Comparison of ENCODE assay signal across 30 cellular contexts in the genomic region with DNA sequence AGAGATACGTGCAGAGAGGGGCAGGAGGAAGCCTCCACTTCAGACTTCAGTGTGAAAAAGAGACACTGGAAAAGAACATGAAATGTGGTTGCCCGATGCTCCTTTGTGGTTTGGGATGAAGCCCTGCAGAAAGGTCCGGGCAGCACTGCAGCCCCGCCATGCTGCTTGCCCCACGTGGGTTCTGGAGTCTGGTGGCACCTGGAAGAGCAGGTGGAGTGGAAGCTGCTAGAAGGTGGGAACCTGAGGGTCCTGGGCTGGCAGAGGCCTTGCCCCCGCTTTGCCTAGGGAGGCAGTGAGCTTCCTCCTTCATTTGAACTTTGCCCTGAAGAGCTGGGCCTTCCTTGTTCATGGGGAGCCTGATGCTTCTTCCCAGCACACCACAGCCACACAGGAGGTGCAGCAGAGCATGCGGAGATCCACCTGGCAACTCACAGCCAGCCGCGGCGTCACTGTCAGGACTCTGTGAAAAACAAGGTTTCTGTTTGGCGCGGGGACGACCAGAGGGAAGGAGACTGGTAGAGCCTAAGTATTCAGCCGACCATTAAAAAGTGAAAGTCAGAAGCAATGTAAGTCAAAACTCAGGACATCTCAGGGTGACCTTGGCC. TPM values are rescaled to one million over a fixed set of nuclear protein-coding genes. Genes with fewer than 3 reads are reported as not detected.
DNase-seq lines count a peak whose midpoint lies in the region; TF ChIP-seq lines count a peak whose summit lies in the region.
"Had no signal": no experiment of that assay in that cellular context is flagged by ENCODE, and none has a peak within 500 bp of the region (broad histone marks: within the 10 kb centered on the region; RNA-seq: fewer than 3 reads in every experiment).

No MANE protein-coding gene starts in this region.

- no peaks in the 10 kb centered on the region for H3K4me1 ChIP-seq in sigmoid colon
- H3K4me1 ChIP-seq: left ventricle myocardium inferior, prostate gland, transverse colon had no signal

- H3K27ac ChIP-seq in KOPT-K1 (ENCODE audit: low read depth, low read length, poor library complexity, severe bottlenecking), result peak overlapping the region; percentile 81
- H3K27ac ChIP-seq in sigmoid colon, result no peak overlapping the region
- H3K27ac ChIP-seq: left ventricle myocardium inferior, PC-9, prostate gland, transverse colon had no signal

- no peak for TF ChIP-seq POLR2A in sigmoid colon (IDR thresholded peaks at IDR 0.05)

- intact Hi-C loops in sigmoid colon (cut with DNase I), result no loop called here

- no peak for TF ChIP-seq CTCF in glutamatergic neuron (IDR thresholded peaks at IDR 0.05; ENCODE audit: partially characterized antibody, unreplicated experiment)
- TF ChIP-seq CTCF in sigmoid colon (IDR thresholded peaks at IDR 0.05), result no peak

- H3K36me3 ChIP-seq in KOPT-K1 (ENCODE audit: insufficient read depth, low read length), result no peaks in the 10 kb centered on the region
- no peaks in the 10 kb centered on the region for H3K36me3 ChIP-seq in sigmoid colon
- H3K36me3 ChIP-seq: left ventricle myocardium inferior, prostate gland, transverse colon had no signal

- no peak overlapping the region for H3K4me3 ChIP-seq in sigmoid colon
- H3K4me3 ChIP-seq: GM23338, left ventricle myocardium inferior, PC-9, prostate gland, transverse colon had no signal

- H3K4me1 Mint-ChIP-seq in glutamatergic neuron (ENCODE audit: low read depth, unreplicated experiment), result peaks cover 23% of the 10 kb centered on the region
- H3K4me1 Mint-ChIP-seq: B cell had no signal

- DNase-seq in activated T-cell treated with anti-CD3 and anti-CD28 coated beads, Interleukin-2, amount 50 U/mL, for 48 hours, result peak; percentile 9 to 11
- no peak for DNase-seq in activated T-cell treated with anti-CD3 and anti-CD28 coated beads, Interleukin-2, amount 50 U/mL, for 1 hour
- DNase-seq in glutamatergic neuron (no peak), sigmoid colon (peak; percentile 32), iPS-NIHi7 (ENCODE audit: extremely low spot score) (no peak), AML-193 (lab: John Stamatoyannopoulos, UW) (no peak), SKM-1 (lab: John Stamatoyannopoulos, UW; ENCODE audit: unreplicated experiment) (no peak)
- DNase-seq: activated CD4-positive, CD25-positive, alpha-beta regulatory T cell treated with anti-CD3 and anti-CD28 coated beads, Interleukin-2, amount 50 U/mL, for 72 hours; activated CD8-positive, alpha-beta T cell treated with anti-CD3 and anti-CD28 coated beads, Interleukin-2, amount 10 ng/mL, durations not matched to agents 7 days and 5 days; activated naive CD4-positive, alpha-beta T cell treated with anti-CD3 and anti-CD28 coated beads for 36 hours; activated T-cell treated with anti-CD3 and anti-CD28 coated beads, Interleukin-2, amount 50 U/mL, for 72 hours; anterior cingulate cortex; CD8-positive, alpha-beta memory T cell; effector memory CD4-positive, alpha-beta T cell; erythroblast; Karpas-422; left ventricle myocardium inferior; mesendoderm; NCI-H1417; NCI-H2081 treated with DMSO at 0.1 percent for 48 hours; NCI-H226; NCI-H526 treated with DMSO at 0.1 percent for 48 hours; NK-92 treated with Interleukin-12 subunit alpha and Interleukin-12 subunit beta, amount 100 ng/mL, for 24 hours; PC-9; Right ventricle myocardium superior; transverse colon had no signal

- TF ChIP-seq EP300 in sigmoid colon (IDR thresholded peaks at IDR 0.05), result no peak

- H3K27me3 Mint-ChIP-seq in glutamatergic neuron (ENCODE audit: unreplicated experiment), result peaks cover 12% of the 10 kb centered on the region
- H3K27me3 Mint-ChIP-seq: CD8-positive, alpha-beta memory T cell had no signal

- H3K9me3 Mint-ChIP-seq in glutamatergic neuron (ENCODE audit: unreplicated experiment), result peaks cover 19% of the 10 kb centered on the region
- H3K9me3 Mint-ChIP-seq: activated naive CD4-positive, alpha-beta T cell treated with anti-CD3 and anti-CD28 coated beads for 36 hours; activated T-cell treated with anti-CD3 and anti-CD28 coated beads, Interleukin-2, amount 50 U/mL, for 72 hours; CD8-positive, alpha-beta memory T cell had no signal

- H3K4me3 Mint-ChIP-seq in glutamatergic neuron (ENCODE audit: unreplicated experiment), result no peak overlapping the region
- H3K4me3 Mint-ChIP-seq: activated CD8-positive, alpha-beta T cell treated with anti-CD3 and anti-CD28 coated beads, Interleukin-2, amount 10 ng/mL, durations not matched to agents 7 days and 5 days; activated naive CD4-positive, alpha-beta T cell treated with anti-CD3 and anti-CD28 coated beads for 36 hours; activated T-cell treated with anti-CD3 and anti-CD28 coated beads, Interleukin-2, amount 50 U/mL, for 72 hours; B cell; GM23338 had no signal

- WGBS in sigmoid colon, 2 donors, result 84 to 88% methylated on average over 14 of the region's 14 CpGs

- peak overlapping the region; percentile 33 for H3K27ac Mint-ChIP-seq in glutamatergic neuron (ENCODE audit: unreplicated experiment)
- H3K27ac Mint-ChIP-seq: activated CD8-positive, alpha-beta T cell treated with anti-CD3 and anti-CD28 coated beads, Interleukin-2, amount 10 ng/mL, durations not matched to agents 7 days and 5 days; activated naive CD4-positive, alpha-beta T cell treated with anti-CD3 and anti-CD28 coated beads for 36 hours; activated T-cell treated with anti-CD3 and anti-CD28 coated beads, Interleukin-2, amount 50 U/mL, for 72 hours; B cell; GM23338 had no signal

- H3K36me3 Mint-ChIP-seq in glutamatergic neuron (ENCODE audit: unreplicated experiment), result peaks cover 14% of the 10 kb centered on the region

- no peaks in the 10 kb centered on the region for H3K9me3 ChIP-seq in KOPT-K1 (ENCODE audit: insufficient read depth, low read length, poor library complexity, severe bottlenecking)
- no peaks in the 10 kb centered on the region for H3K9me3 ChIP-seq in sigmoid colon
- H3K9me3 ChIP-seq: left ventricle myocardium inferior, prostate gland, transverse colon had no signal

- H3K27me3 ChIP-seq in sigmoid colon, result no peaks in the 10 kb centered on the region
- H3K27me3 ChIP-seq: transverse colon had no signal

RNA-seq across cellular contexts. Expression of gene APBA2, which starts 59.0 kb away (rescaled TPM):
- total RNA-seq in glutamatergic neuron (ENCODE audit: unreplicated experiment) (166 TPM), sigmoid colon (1 to 10 TPM; 1.4 to 1.7 (median 1.5) TPM)
- 10 to 100 TPM in 1 of 3 donors, 1 to 10 TPM in 1, under 1 TPM in 1; 0.46 to 10.7 (median 3.6) TPM for polyA plus RNA-seq in sigmoid colon
- total RNA-seq: B cell, PC-9 had no signal

Comparison
In these comparisons a context has a peak if more than half of its experiments do, and no peak if none do; other contexts are left out.
1. DNase-seq: peak in activated T-cell treated with anti-CD3 and anti-CD28 coated beads, Interleukin-2, amount 50 U/mL, for 48 hours (2 of 2) and sigmoid colon (single experiment); none in activated T-cell treated with anti-CD3 and anti-CD28 coated beads, Interleukin-2, amount 50 U/mL, for 1 hour (single experiment), glutamatergic neuron (single experiment), iPS-NIHi7 (single experiment), AML-193 (0 of 2) and SKM-1 (single experiment).
2. RNA of gene APBA2, which starts 59.0 kb away (total RNA-seq): 166 TPM in glutamatergic neuron (single experiment); 1.4 to 1.7 TPM in sigmoid colon; every median in the first group is over 10 times any median in the second.